Comparison of ENCODE assay signal across 23 cellular contexts in the genomic region with DNA sequence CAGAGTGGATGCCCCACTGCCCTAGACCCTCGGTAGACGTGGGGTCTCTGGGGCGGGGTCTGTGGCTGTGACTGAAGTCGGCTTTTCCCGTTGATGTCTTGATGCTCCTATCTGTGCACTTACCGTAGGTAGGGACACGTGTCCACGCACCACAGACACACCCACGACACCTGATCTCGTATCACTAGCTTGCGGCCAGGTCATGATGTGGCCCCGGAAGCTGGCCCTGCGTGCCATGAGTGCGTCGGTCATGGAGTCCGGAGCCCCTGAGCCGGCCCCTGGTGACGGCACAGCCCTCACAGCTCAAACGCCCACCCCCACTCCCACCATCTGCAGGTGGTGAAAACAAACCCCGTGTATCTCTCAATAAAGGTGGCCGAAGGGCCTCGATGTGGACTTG. TPM values are rescaled to one million over a fixed set of nuclear protein-coding genes. Genes with fewer than 3 reads are reported as not detected.
"Had no signal": no experiment of that assay in that cellular context is flagged by ENCODE, and none has a peak within 500 bp of the region (broad histone marks: within the 10 kb centered on the region; RNA-seq: fewer than 3 reads in every experiment).

No MANE protein-coding gene starts in this region.

- H3K4me1 Mint-ChIP-seq: activated CD4-positive, alpha-beta T cell treated with anti-CD3 and anti-CD28 coated beads, Interleukin-2, amount 10 ng/mL, durations not matched to agents 24 days and 14 days; endodermal cell had no signal

- H3K9me3 Mint-ChIP-seq: activated CD4-positive, alpha-beta T cell treated with anti-CD3 and anti-CD28 coated beads, Interleukin-2, amount 10 ng/mL, durations not matched to agents 24 days and 14 days; activated naive CD4-positive, alpha-beta T cell treated with anti-CD3 and anti-CD28 coated beads for 36 hours; activated T-cell treated with anti-CD3 and anti-CD28 coated beads, Interleukin-2, amount 50 U/mL, for 24 hours; central memory CD8-positive, alpha-beta T cell; endodermal cell; stimulated activated memory B cell treated with anti-CD40 and anti-IgM and Interleukin-4, amounts not matched to agents 10 μg/mL and 1 μg/mL and 100 μg/mL, for 72 hours; T-cell had no signal

- ATAC-seq: activated CD8-positive, alpha-beta T cell treated with anti-CD3 and anti-CD28 coated beads, Interleukin-2, amount 10 ng/mL, durations not matched to agents 7 days and 5 days; body of pancreas; stimulated activated memory B cell treated with anti-CD40 and anti-IgM and Interleukin-4, amounts not matched to agents 10 μg/mL and 1 μg/mL and 100 μg/mL, for 72 hours; T-cell; upper lobe of right lung had no signal

- H3K27me3 Mint-ChIP-seq: activated T-cell treated with anti-CD3 and anti-CD28 coated beads, Interleukin-2, amount 50 U/mL, for 24 hours had no signal

- H3K27ac Mint-ChIP-seq: activated CD4-positive, alpha-beta T cell treated with anti-CD3 and anti-CD28 coated beads, Interleukin-2, amount 10 ng/mL, durations not matched to agents 24 days and 14 days; activated CD8-positive, alpha-beta T cell treated with anti-CD3 and anti-CD28 coated beads, Interleukin-2, amount 10 ng/mL, durations not matched to agents 7 days and 5 days; activated naive CD4-positive, alpha-beta T cell treated with anti-CD3 and anti-CD28 coated beads for 36 hours; activated T-cell treated with anti-CD3 and anti-CD28 coated beads, Interleukin-2, amount 50 U/mL, for 24 hours; endodermal cell; neural progenitor cell; stimulated activated memory B cell treated with anti-CD40 and anti-IgM and Interleukin-4, amounts not matched to agents 10 μg/mL and 1 μg/mL and 100 μg/mL, for 72 hours; T-cell had no signal

- H3K36me3 ChIP-seq: colonic mucosa, neural progenitor cell, ovary, thoracic aorta, upper lobe of right lung had no signal

- H3K36me3 Mint-ChIP-seq: neural progenitor cell; stimulated activated memory B cell treated with anti-CD40 and anti-IgM and Interleukin-4, amounts not matched to agents 10 μg/mL and 1 μg/mL and 100 μg/mL, for 72 hours; T-cell had no signal

- H3K27ac ChIP-seq: colonic mucosa, epithelial cell of prostate, neural progenitor cell, ovary, thoracic aorta, upper lobe of right lung had no signal

- H3K9me3 ChIP-seq: body of pancreas, colonic mucosa, ovary, sigmoid colon, upper lobe of right lung had no signal

- H3K4me3 Mint-ChIP-seq: activated CD4-positive, alpha-beta T cell treated with anti-CD3 and anti-CD28 coated beads, Interleukin-2, amount 10 ng/mL, durations not matched to agents 24 days and 14 days; activated CD8-positive, alpha-beta T cell treated with anti-CD3 and anti-CD28 coated beads, Interleukin-2, amount 10 ng/mL, durations not matched to agents 7 days and 5 days; activated naive CD4-positive, alpha-beta T cell treated with anti-CD3 and anti-CD28 coated beads for 36 hours; activated T-cell treated with anti-CD3 and anti-CD28 coated beads, Interleukin-2, amount 50 U/mL, for 24 hours; central memory CD8-positive, alpha-beta T cell; endodermal cell; neural progenitor cell; stimulated activated memory B cell treated with anti-CD40 and anti-IgM and Interleukin-4, amounts not matched to agents 10 μg/mL and 1 μg/mL and 100 μg/mL, for 72 hours; T-cell had no signal

- H3K27me3 ChIP-seq: body of pancreas, colonic mucosa, ovary, sigmoid colon had no signal

- H3K4me1 ChIP-seq: colonic mucosa, upper lobe of right lung had no signal

- FAIRE-seq: islet of Langerhans had no signal

- H3K4me3 ChIP-seq: body of pancreas, colonic mucosa, neural progenitor cell, ovary, sigmoid colon, thoracic aorta, upper lobe of right lung had no signal

- DNase-seq: activated CD4-positive, alpha-beta T cell treated with anti-CD3 and anti-CD28 coated beads, Interleukin-2, amount 10 ng/mL, durations not matched to agents 24 days and 14 days; activated CD4-positive, CD25-positive, alpha-beta regulatory T cell; activated CD8-positive, alpha-beta T cell treated with anti-CD3 and anti-CD28 coated beads, Interleukin-2, amount 10 ng/mL, durations not matched to agents 7 days and 5 days; activated naive CD4-positive, alpha-beta T cell treated with anti-CD3 and anti-CD28 coated beads for 36 hours; activated T-cell treated with anti-CD3 and anti-CD28 coated beads, Interleukin-2, amount 50 U/mL, for 24 hours; body of pancreas; colonic mucosa; endodermal cell; foreskin fibroblast; hippocampal formation; midbrain; ovary; sigmoid colon; stimulated activated CD4-positive, alpha-beta T cell treated with anti-CD3 and anti-CD28 coated beads, Interleukin-4, amount 100 ng/mL, for 4 hours; T-cell; T-helper 9 cell; upper lobe of right lung had no signal

RNA-seq across cellular contexts. Expression of a gene that starts 53.7 kb away (rescaled TPM):
- total RNA-seq: activated CD4-positive, alpha-beta T cell treated with anti-CD3 and anti-CD28 coated beads, Interleukin-2, amount 10 ng/mL, durations not matched to agents 24 days and 14 days; activated naive CD4-positive, alpha-beta T cell treated with anti-CD3 and anti-CD28 coated beads for 36 hours; body of pancreas; thoracic aorta had no signal

RNA-seq across cellular contexts. Expression of a gene that starts 54.5 kb away (rescaled TPM):
- total RNA-seq: activated CD4-positive, alpha-beta T cell treated with anti-CD3 and anti-CD28 coated beads, Interleukin-2, amount 10 ng/mL, durations not matched to agents 24 days and 14 days; activated CD8-positive, alpha-beta T cell treated with anti-CD3 and anti-CD28 coated beads, Interleukin-2, amount 10 ng/mL, durations not matched to agents 7 days and 5 days; activated naive CD4-positive, alpha-beta T cell treated with anti-CD3 and anti-CD28 coated beads for 36 hours had no signal
